8 cellular contexts compared by ENCODE assay signal in the genomic region with DNA sequence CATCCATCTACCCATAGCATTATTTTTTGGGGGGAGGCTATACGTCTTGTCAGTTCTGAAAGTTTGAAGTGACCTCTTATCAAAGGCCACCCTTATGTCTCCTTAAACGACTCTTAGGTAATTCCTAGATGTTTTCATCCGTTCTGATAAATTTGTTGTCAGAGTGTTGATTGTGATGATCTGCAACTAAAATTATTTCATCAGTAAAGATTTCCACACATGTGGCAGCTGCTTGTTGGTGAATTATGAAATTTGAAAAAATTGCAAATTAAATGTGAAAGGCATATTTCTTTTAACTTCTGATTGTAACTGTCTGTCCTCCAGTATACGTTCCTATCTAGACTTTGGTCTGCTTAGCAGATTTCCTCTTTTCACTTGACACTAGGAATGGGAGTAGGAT. TPM values are rescaled to one million over a fixed set of nuclear protein-coding genes. Genes with fewer than 3 reads are reported as not detected.
DNase-seq lines count a peak whose midpoint lies in the region; ATAC-seq and TF ChIP-seq lines count a peak whose summit lies in the region.

No MANE protein-coding gene starts in this region.

- POLR2A ChIA-PET in AG04449 (lab: Yijun Ruan, JAX): no interaction called here

- TF ChIP-seq POLR2A in Peyer's patch (IDR thresholded peaks at IDR 0.05): no peak

- H3K4me3 ChIP-seq in AG04449 (ENCODE audit: low read depth, low read length): peak overlapping the region; percentile 91
- peak overlapping the region; percentile 91 for H3K4me3 ChIP-seq in HFF-Myc (replicated peaks; ENCODE audit: low read depth, low read length)
- peak overlapping the region; percentile 92 for H3K4me3 ChIP-seq in astrocyte of the spinal cord (ENCODE audit: low read depth, low read length)
- peak overlapping the region in 1 of 2 donors; percentile 93 for H3K4me3 ChIP-seq in mucosa of rectum (ENCODE audit: low read length in 2 of 2)
- H3K4me3 ChIP-seq in Peyer's patch: peak overlapping the region in 2 of 4 donors; percentile 75 to 96

- in situ Hi-C loops in astrocyte of the spinal cord (cut with HindIII; ENCODE audit: low sequenced_read_pairs): no loop called here

- peak overlapping the region; percentile 17 to 98 for H3K9ac ChIP-seq in mucosa of rectum (ENCODE audit: low read depth in 1 of 2, low read length in 2 of 2)

- H3K9me3 ChIP-seq in mucosa of rectum (ENCODE audit: control insufficient read depth in 2 of 2, low read length in 2 of 2) (no peaks in the 10 kb centered on the region), Peyer's patch (no peaks in the 10 kb centered on the region)

- H3K27me3 ChIP-seq in mucosa of rectum (ENCODE audit: control insufficient read depth in 2 of 2, insufficient read depth in 2 of 2, low read length in 2 of 2) (no peaks in the 10 kb centered on the region), Peyer's patch (no peaks in the 10 kb centered on the region)

- H3K27ac ChIP-seq in mucosa of rectum (ENCODE audit: low read depth in 2 of 2, low read length in 2 of 2) (no peak overlapping the region), Peyer's patch (no peak overlapping the region)

- CTCF ChIA-PET in AG04449 (lab: Yijun Ruan, JAX): interaction anchor here (1.5 kb wide), 1 partner anchor 8 kb away, joined by 6 read pairs; no protein-coding TSS in a partner anchor

- DNase-seq in AG04449 (ENCODE audit: low read depth, low spot score) (no peak), HFF-Myc (ENCODE audit: extremely low read depth, low read depth) (no peak), astrocyte of the spinal cord (ENCODE audit: low read depth, low spot score) (no peak), DMS153 treated with DMSO at 0.1 percent for 48 hours (lab: John Stamatoyannopoulos, UW; ENCODE audit: unreplicated experiment) (no peak), Peyer's patch (no peak)

- TF ChIP-seq CTCF in AG04449 (IDR thresholded peaks at IDR 0.05; ENCODE audit: insufficient read depth, low read length, missing control alignments) (no peak), HFF-Myc (IDR thresholded peaks at IDR 0.05; ENCODE audit: low read depth, low read length, missing control alignments) (no peak), astrocyte of the spinal cord (IDR thresholded peaks at IDR 0.05; ENCODE audit: low read depth, low read length) (no peak), Peyer's patch (IDR thresholded peaks at IDR 0.05) (no peak)

- no peaks in the 10 kb centered on the region for H3K36me3 ChIP-seq in mucosa of rectum (ENCODE audit: control insufficient read depth in 2 of 2, insufficient read depth in 2 of 2, low read length in 2 of 2)
- no peaks in the 10 kb centered on the region for H3K36me3 ChIP-seq in Peyer's patch

- no peak for ATAC-seq in HG02798 (IDR thresholded peaks at IDR 0.05; ENCODE audit: poor library complexity, unreplicated experiment)
- no peak for ATAC-seq in GM21447 (IDR thresholded peaks at IDR 0.05; ENCODE audit: unreplicated experiment)

- H3K4me1 ChIP-seq in mucosa of rectum (ENCODE audit: control insufficient read depth in 2 of 2, insufficient read depth in 2 of 2, low read length in 2 of 2) (peaks cover 8 to 12% of the 10 kb centered on the region in 2 donors), Peyer's patch (peaks cover 0 to 21% (median 3%) of the 10 kb centered on the region in 4 donors)

RNA-seq across cellular contexts. Expression of a gene that starts 1.4 kb away (rescaled TPM):
- total RNA-seq in Peyer's patch: 10 to 100 TPM; 26.4 to 89.1 (median 73.9) TPM
